1 cellular context compared by ENCODE assay signal in genomic region chr9:80664327-80665210, GRCh38.
TF ChIP-seq lines count a peak whose summit lies in the region.

No MANE protein-coding gene starts in this region.

TF ChIP-seq in H1, 55 proteins besides CTCF, POLR2A, EP300 and RAD21:
- TF ChIP-seq SP4 (IDR thresholded peaks at IDR 0.05; ENCODE audit: low read length): no peak
- TF ChIP-seq SIX5 (IDR thresholded peaks at IDR 0.05; ENCODE audit: low read depth, low read length): no peak
- no peak for TF ChIP-seq HDAC2 (IDR thresholded peaks at IDR 0.05; ENCODE audit: borderline replicate concordance in 1 of 2, low read depth in 2 of 2, low read length in 2 of 2)
- TF ChIP-seq KDM4A (IDR thresholded peaks at IDR 0.05; ENCODE audit: low read depth, low read length, severe bottlenecking): no peak
- TF ChIP-seq CHD1 (IDR thresholded peaks at IDR 0.05; ENCODE audit: low read depth, low read length): no peak
- no peak for TF ChIP-seq GABPA (IDR thresholded peaks at IDR 0.05; ENCODE audit: borderline replicate concordance, insufficient read depth, low read length)
- TF ChIP-seq RNF2 (IDR thresholded peaks at IDR 0.05; ENCODE audit: borderline replicate concordance, low read depth, low read length, missing control alignments, poor library complexity, severe bottlenecking): no peak
- no peak for TF ChIP-seq RFX5 (IDR thresholded peaks at IDR 0.05; ENCODE audit: borderline replicate concordance, low read depth, low read length)
- no peak for TF ChIP-seq NRF1 (IDR thresholded peaks at IDR 0.05; ENCODE audit: low read depth, low read length)
- no peak for TF ChIP-seq YY1 (IDR thresholded peaks at IDR 0.05; ENCODE audit: low read depth, low read length)
- no peak for TF ChIP-seq BACH1 (IDR thresholded peaks at IDR 0.05; ENCODE audit: low read length)
- TF ChIP-seq NANOG (IDR thresholded peaks at IDR 0.05; ENCODE audit: insufficient read depth, low read depth, low read length, poor library complexity, severe bottlenecking): no peak
- TF ChIP-seq, protein P1, sequence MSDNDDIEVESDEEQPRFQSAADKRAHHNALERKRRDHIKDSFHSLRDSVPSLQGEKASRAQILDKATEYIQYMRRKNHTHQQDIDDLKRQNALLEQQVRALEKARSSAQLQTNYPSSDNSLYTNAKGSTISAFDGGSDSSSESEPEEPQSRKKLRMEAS (IDR thresholded peaks at IDR 0.05): no peak
- TF ChIP-seq SUZ12 (IDR thresholded peaks at IDR 0.05; ENCODE audit: low read length): no peak
- TF ChIP-seq RXRA (IDR thresholded peaks at IDR 0.05; ENCODE audit: insufficient read depth, low read depth, low read length): no peak
TF ChIP-seq in H1: peak in this region for 0.
